Comparison of ENCODE assay signal across 8 cellular contexts in genomic region chr16:10514369-10515055, GRCh38.
DNase-seq lines count a peak whose midpoint lies in the region; ATAC-seq and TF ChIP-seq lines count a peak whose summit lies in the region.

No MANE protein-coding gene starts in this region.

- ATAC-seq in omental fat pad (ENCODE audit: low FRiP score): peak; percentile 65
- no peak for ATAC-seq in HG03469 (IDR thresholded peaks at IDR 0.05; ENCODE audit: unreplicated experiment)
- no peak for ATAC-seq in GM19452 (IDR thresholded peaks at IDR 0.05; ENCODE audit: unreplicated experiment)

- peak in 1 of 3 donors; percentile 14 for TF ChIP-seq CTCF in omental fat pad (IDR thresholded peaks at IDR 0.05)

- peak; percentile 36 for DNase-seq in Ammon's horn (ENCODE audit: low spot score)
- DNase-seq in GM19240 (ENCODE audit: insufficient read length, low spot score): peak; percentile 47
- peak; percentile 46 to 71 for DNase-seq in NCI-H526 (lab: John Stamatoyannopoulos, UW)
- peak; percentile 33 for DNase-seq in activated CD8-positive, alpha-beta memory T cell treated with anti-CD3 and anti-CD28 coated beads, Interleukin-2, amount 50 U/mL, for 4 hours
- DNase-seq in fibroblast of peridontal ligament (ENCODE audit: extremely low read depth): peak; percentile 83
- DNase-seq in omental fat pad (ENCODE audit: low spot score): no peak
